9 cellular contexts compared by ENCODE assay signal in the genomic region with DNA sequence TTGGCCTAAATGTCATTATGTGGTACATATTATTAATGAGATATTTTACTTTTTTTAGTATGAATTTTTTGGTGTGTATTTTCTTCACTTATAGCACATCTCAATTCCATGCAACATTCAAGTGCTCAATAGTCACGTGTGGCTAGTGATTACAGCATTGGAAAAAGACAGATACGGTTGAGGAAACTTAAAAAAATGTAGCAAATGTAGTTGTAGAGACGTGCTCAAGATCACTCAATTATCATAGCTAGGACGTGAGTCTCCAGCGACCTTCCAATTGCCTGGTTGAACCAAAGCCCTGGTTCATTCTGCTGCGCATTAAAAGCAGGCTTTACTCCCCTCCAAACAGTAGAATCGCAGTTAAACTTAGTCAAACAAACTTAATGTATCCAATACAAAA. TPM values are rescaled to one million over a fixed set of nuclear protein-coding genes. Genes with fewer than 3 reads are reported as not detected.
A peak's percentile ranks its signal among the peaks of the same experiment; 100 is the strongest.
DNase-seq lines count a peak whose midpoint lies in the region; ATAC-seq and TF ChIP-seq lines count a peak whose summit lies in the region.
"Had no signal": no experiment of that assay in that cellular context is flagged by ENCODE, and none has a peak within 500 bp of the region (broad histone marks: within the 10 kb centered on the region; RNA-seq: fewer than 3 reads in every experiment).

No MANE protein-coding gene starts in this region.

- no peaks in the 10 kb centered on the region for H3K9me3 Mint-ChIP-seq in CD8-positive, alpha-beta T cell
- H3K9me3 Mint-ChIP-seq in H9: no peaks in the 10 kb centered on the region; a peak in 1 of 5 replicates
- H3K9me3 Mint-ChIP-seq in activated T-helper 17 cell treated with anti-CD3 and anti-CD28 coated beads, Interleukin-2, amount 50 U/mL, for 72 hours: no peaks in the 10 kb centered on the region
- H3K9me3 Mint-ChIP-seq in nephron progenitor cell: peaks cover 3% of the 10 kb centered on the region

- no peak overlapping the region for H3K14ac ChIP-seq in H9 (ENCODE audit: insufficient read depth, low read length)

- H2AFZ ChIP-seq in H9 (ENCODE audit: low read length): no peak overlapping the region

- no peaks in the 10 kb centered on the region for H4K20me1 ChIP-seq in H9 (ENCODE audit: control insufficient read depth, insufficient read depth, insufficient read length)

- no peaks in the 10 kb centered on the region for H3K27me3 Mint-ChIP-seq in CD8-positive, alpha-beta T cell (ENCODE audit: low read depth)
- H3K27me3 Mint-ChIP-seq in H9 (ENCODE audit: low read depth) (no peaks in the 10 kb centered on the region; the same call in none of the 2 replicates), nephron progenitor cell (ENCODE audit: low read depth, poor library complexity) (peaks cover 16% of the 10 kb centered on the region)
- no peaks in the 10 kb centered on the region for H3K27me3 Mint-ChIP-seq in activated T-helper 17 cell treated with anti-CD3 and anti-CD28 coated beads, Interleukin-2, amount 50 U/mL, for 72 hours

- H3K79me2 ChIP-seq in H9 (ENCODE audit: insufficient read depth, low read length): peaks cover 10% of the 10 kb centered on the region

- H2BK15ac ChIP-seq in H9 (ENCODE audit: low read depth, low read length): no peak overlapping the region

- DNase-seq in CD8-positive, alpha-beta T cell: no peak
- DNase-seq in H9 (no peak), nephron progenitor cell (no peak), kidney tubule cell (ENCODE audit: low spot score) (no peak)
- no peak for DNase-seq in activated effector memory CD4-positive, alpha-beta T cell treated with Interleukin-2 at 50 U/mL for 16 hours
- DNase-seq: activated CD8-positive, alpha-beta memory T cell treated with anti-CD3 and anti-CD28 coated beads, Interleukin-2, amount 50 U/mL, for 48 hours had no signal

- H3K18ac ChIP-seq in H9 (ENCODE audit: insufficient read length, low read depth, low read length): no peak overlapping the region

- no peak for TF ChIP-seq CTCF in CD8-positive, alpha-beta T cell (IDR thresholded peaks at IDR 0.05)
- TF ChIP-seq CTCF in H9 (conservative IDR thresholded peaks at IDR 0.05): no peak
- no peak for TF ChIP-seq CTCF in nephron progenitor cell (IDR thresholded peaks at IDR 0.05)

- no peak for ATAC-seq in CD8-positive, alpha-beta T cell
- no peak for ATAC-seq in activated T-helper 17 cell treated with anti-CD3 and anti-CD28 coated beads, Interleukin-2, amount 50 U/mL, for 72 hours (replicated peaks)
- no peak for ATAC-seq in GM18907 (IDR thresholded peaks at IDR 0.05; ENCODE audit: unreplicated experiment)
- ATAC-seq in GM21723 (IDR thresholded peaks at IDR 0.05; ENCODE audit: unreplicated experiment): no peak

- H3K79me1 ChIP-seq in H9 (ENCODE audit: insufficient read depth, low read depth, low read length, poor library complexity, severe bottlenecking): peaks cover 18% of the 10 kb centered on the region

- peak overlapping the region; percentile 24 for H3K4me3 Mint-ChIP-seq in CD8-positive, alpha-beta T cell
- H3K4me3 Mint-ChIP-seq in H9: peak overlapping the region; percentile 90 to 93; a peak in 4 of 5 replicates
- H3K4me3 Mint-ChIP-seq in activated T-helper 17 cell treated with anti-CD3 and anti-CD28 coated beads, Interleukin-2, amount 50 U/mL, for 72 hours: peak overlapping the region; percentile 92
- peak overlapping the region; percentile 92 for H3K4me3 Mint-ChIP-seq in nephron progenitor cell

- peaks cover 42% of the 10 kb centered on the region for H3K4me1 Mint-ChIP-seq in CD8-positive, alpha-beta T cell (ENCODE audit: low read depth)
- H3K4me1 Mint-ChIP-seq in H9 (peaks cover 26 to 35% of the 10 kb centered on the region in 2 experiments), nephron progenitor cell (peaks cover 44% of the 10 kb centered on the region)
- peaks cover 29% of the 10 kb centered on the region for H3K4me1 Mint-ChIP-seq in activated T-helper 17 cell treated with anti-CD3 and anti-CD28 coated beads, Interleukin-2, amount 50 U/mL, for 72 hours

- H3K9ac ChIP-seq in H9 (ENCODE audit: extremely low read depth, insufficient read length, low read length): no peak overlapping the region

- H3K4me3 ChIP-seq in CD8-positive, alpha-beta T cell (ENCODE audit: low read depth, low read length): no peak overlapping the region

- no peak overlapping the region for H3K56ac ChIP-seq in H9 (ENCODE audit: insufficient read length, low read depth, low read length)

- no peak overlapping the region for H3K23ac ChIP-seq in H9 (ENCODE audit: insufficient read length, low read depth, low read length)

- no peaks in the 10 kb centered on the region for H3K27me3 ChIP-seq in CD8-positive, alpha-beta T cell (ENCODE audit: insufficient read depth, low read length)
- H3K27me3 ChIP-seq in H9 (ENCODE audit: insufficient read depth, low read length): no peaks in the 10 kb centered on the region

- peaks cover 21% of the 10 kb centered on the region for H3K36me3 Mint-ChIP-seq in CD8-positive, alpha-beta T cell
- H3K36me3 Mint-ChIP-seq in H9 (ENCODE audit: insufficient read depth in 1 of 3, low read depth in 3 of 3): peaks cover 8 to 21% (median 14%) of the 10 kb centered on the region in 3 experiments; a peak in 5 of 7 replicates
- peaks cover 29% of the 10 kb centered on the region for H3K36me3 Mint-ChIP-seq in activated T-helper 17 cell treated with anti-CD3 and anti-CD28 coated beads, Interleukin-2, amount 50 U/mL, for 72 hours (ENCODE audit: low read depth)
- peaks cover 16% of the 10 kb centered on the region for H3K36me3 Mint-ChIP-seq in nephron progenitor cell (ENCODE audit: low read depth)

- no peak overlapping the region for H2BK20ac ChIP-seq in H9 (ENCODE audit: low read depth, low read length, poor library complexity, severe bottlenecking)

- H2BK120ac ChIP-seq in H9 (ENCODE audit: low read depth, low read length, poor library complexity, severe bottlenecking): no peak overlapping the region

- no peak overlapping the region for H3K4me2 ChIP-seq in H9 (ENCODE audit: insufficient read depth, insufficient read length, low read length)

- no peak overlapping the region for H4K8ac ChIP-seq in H9 (replicated peaks; ENCODE audit: insufficient read length, low read depth, low read length)

- WGBS in H9 (ENCODE audit: extremely low coverage, insufficient read length, low lambda C conversion rate): no CpG with 5 or more reads among the region's 7 CpGs

- H4K91ac ChIP-seq in H9 (ENCODE audit: insufficient read length, low read depth, low read length): no peak overlapping the region

- no peak overlapping the region for H2BK12ac ChIP-seq in H9 (ENCODE audit: insufficient read length, low read depth, low read length)

- H3K36me3 ChIP-seq in CD8-positive, alpha-beta T cell (ENCODE audit: insufficient read depth, low read length): no peaks in the 10 kb centered on the region

- intact Hi-C loops in CD8-positive, alpha-beta T cell (cut with DNase I, micrococcal nuclease): no loop called here

- CTCF ChIA-PET in CD8-positive, alpha-beta T cell (lab: Charles Lee): no interaction called here

- no peaks in the 10 kb centered on the region for H3K23me2 ChIP-seq in H9 (ENCODE audit: insufficient read length, low read depth, low read length, poor library complexity, severe bottlenecking)

- no peak overlapping the region for H3K4ac ChIP-seq in H9 (ENCODE audit: low read depth, low read length)

- peak overlapping the region; percentile 41 for H3K27ac Mint-ChIP-seq in CD8-positive, alpha-beta T cell
- no peak overlapping the region for H3K27ac Mint-ChIP-seq in H9
- peak overlapping the region; percentile 96 for H3K27ac Mint-ChIP-seq in activated T-helper 17 cell treated with anti-CD3 and anti-CD28 coated beads, Interleukin-2, amount 50 U/mL, for 72 hours
- H3K27ac Mint-ChIP-seq in nephron progenitor cell: no peak overlapping the region

- no peak overlapping the region for H3K27ac ChIP-seq in CD8-positive, alpha-beta T cell (ENCODE audit: low read depth, low read length)
- H3K27ac ChIP-seq in H9 (ENCODE audit: insufficient read length, low read depth, low read length): no peak overlapping the region

- POLR2A ChIA-PET in CD8-positive, alpha-beta T cell (lab: Charles Lee): interaction anchor here (1.1 kb wide), 1 partner anchor 18 kb away, joined by 3 read pairs; the partner anchor contains the start of genes CCT6B and ZNF830

- H3T11ph ChIP-seq in H9 (ENCODE audit: low read length): no peak overlapping the region

- no peak overlapping the region for H2BK5ac ChIP-seq in H9 (ENCODE audit: insufficient read length, low read length)

- H2AK5ac ChIP-seq in H9 (ENCODE audit: insufficient read length, low read length): no peak overlapping the region

- H3K9me3 ChIP-seq in CD8-positive, alpha-beta T cell (ENCODE audit: low read length): no peaks in the 10 kb centered on the region
- H3K9me3 ChIP-seq in H9 (ENCODE audit: control insufficient read depth, low read depth, low read length): no peaks in the 10 kb centered on the region

- H4K5ac ChIP-seq in H9 (ENCODE audit: insufficient read length, low read depth, low read length): no peak overlapping the region

- H3K4me1 ChIP-seq in CD8-positive, alpha-beta T cell (ENCODE audit: insufficient read depth, low read length): peaks cover 26% of the 10 kb centered on the region
- H3K4me1 ChIP-seq in H9 (ENCODE audit: insufficient read depth, low read length): no peaks in the 10 kb centered on the region

RNA-seq across cellular contexts. Expression of gene LIG3, which starts 1.2 kb away (rescaled TPM):
- total RNA-seq in CD8-positive, alpha-beta T cell: 10 to 100 TPM; 43.9 to 48.0 TPM
- 96.0 and 97.2 TPM in 2 replicates for total RNA-seq in H9 (2021)
- 10 to 100 TPM; 52.9 to 54.3 TPM for total RNA-seq in activated T-helper 17 cell treated with anti-CD3 and anti-CD28 coated beads, Interleukin-2, amount 50 U/mL, for 72 hours

RNA-seq across cellular contexts. Expression of gene ZNF830, which starts 17.8 kb away (rescaled TPM):
- total RNA-seq in CD8-positive, alpha-beta T cell: 10 to 100 TPM; 43.6 to 45.0 TPM
- total RNA-seq in H9 (2021): 18.9 and 19.2 TPM in 2 replicates
- 10 to 100 TPM; 20.1 to 23.2 TPM for total RNA-seq in activated T-helper 17 cell treated with anti-CD3 and anti-CD28 coated beads, Interleukin-2, amount 50 U/mL, for 72 hours

RNA-seq across cellular contexts. Expression of gene CCT6B, which starts 17.9 kb away (rescaled TPM):
- 1 to 10 TPM; 4.0 to 5.9 TPM for total RNA-seq in CD8-positive, alpha-beta T cell
- 1.4 and 1.7 TPM in 2 replicates for total RNA-seq in H9 (2021)
- total RNA-seq in activated T-helper 17 cell treated with anti-CD3 and anti-CD28 coated beads, Interleukin-2, amount 50 U/mL, for 72 hours: 1 to 10 TPM in 1 of 2 donors, under 1 TPM in 1; 0.76 to 1.7 TPM

Comparison
In these comparisons a context has a peak if more than half of its experiments do, and no peak if none do; other contexts are left out.
1. H3K27ac Mint-ChIP-seq: peak in CD8-positive, alpha-beta T cell (single experiment) and activated T-helper 17 cell treated with anti-CD3 and anti-CD28 coated beads, Interleukin-2, amount 50 U/mL, for 72 hours (single experiment); none in H9 (0 of 3) and nephron progenitor cell (single experiment).
2. H3K4me3 Mint-ChIP-seq: peak in every context shown above with its lines; median percentile 92 in activated T-helper 17 cell treated with anti-CD3 and anti-CD28 coated beads, Interleukin-2, amount 50 U/mL, for 72 hours; 92 in nephron progenitor cell; 92 in H9; 24 in CD8-positive, alpha-beta T cell.